ENCODE assay signal across 9 cellular contexts in the genomic region with DNA sequence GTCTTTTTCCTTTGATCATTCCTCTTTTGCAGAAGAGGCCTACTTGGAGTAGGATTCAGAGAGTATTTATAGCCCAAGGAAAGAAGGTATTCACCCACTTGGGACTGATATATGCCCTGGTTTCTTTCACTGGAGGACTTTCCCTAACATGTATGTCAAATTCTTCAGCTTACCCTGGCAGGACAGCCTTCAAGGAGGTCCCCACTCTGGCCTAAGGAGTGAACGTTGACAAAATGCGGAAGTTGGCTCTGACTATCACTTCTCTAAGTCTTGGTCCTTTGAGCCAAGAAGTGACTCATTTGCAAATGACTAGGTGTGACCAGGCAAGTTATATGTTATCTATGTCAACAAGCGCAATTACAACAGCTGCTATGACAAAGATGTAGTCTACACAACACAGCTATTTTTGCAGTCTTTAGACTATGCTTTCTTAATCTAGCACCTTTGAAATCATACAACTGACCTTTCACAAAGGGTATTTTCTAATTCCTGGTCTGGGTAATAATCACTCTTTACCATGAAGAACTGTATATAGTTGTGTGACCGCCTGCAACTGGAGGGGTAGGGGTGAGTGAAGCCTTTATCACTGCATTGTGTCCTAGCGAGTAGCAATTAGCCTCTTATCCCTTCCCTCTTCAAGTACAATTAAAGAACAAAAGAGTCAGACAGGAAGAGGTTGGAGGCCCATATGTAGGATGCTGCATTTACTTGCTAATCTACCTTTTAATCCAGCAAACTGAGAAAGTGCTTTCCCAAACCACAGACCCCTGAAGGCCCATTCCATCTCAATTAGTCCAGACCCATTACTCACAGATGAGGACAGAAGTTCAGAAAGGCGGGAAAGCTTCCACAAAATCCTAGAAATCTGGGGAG. TPM values are rescaled to one million over a fixed set of nuclear protein-coding genes. Genes with fewer than 3 reads are reported as not detected.
DNase-seq lines count a peak whose midpoint lies in the region; ATAC-seq and TF ChIP-seq lines count a peak whose summit lies in the region.
"Had no signal": no experiment of that assay in that cellular context is flagged by ENCODE, and none has a peak within 500 bp of the region (broad histone marks: within the 10 kb centered on the region; RNA-seq: fewer than 3 reads in every experiment).

No MANE protein-coding gene starts in this region.

- POLR2A ChIA-PET in OCI-LY7 (lab: Charles Lee) = interaction anchor here (1.6 kb wide), 1 partner anchor 37 kb away, joined by 6 read pairs; no protein-coding TSS in a partner anchor

- no peaks in the 10 kb centered on the region for H4K20me1 ChIP-seq in OCI-LY7 (ENCODE audit: insufficient read depth, low read length)

- no peak for TF ChIP-seq CTCF in OCI-LY7 (conservative IDR thresholded peaks at IDR 0.05; ENCODE audit: low read length)

- no peak overlapping the region for H3K4me3 ChIP-seq in OCI-LY7 (ENCODE audit: low read depth, low read length, poor library complexity, severe bottlenecking)

- intact Hi-C loops in OCI-LY7 (cut with micrococcal nuclease; ENCODE audit: unreplicated experiment) = no loop called here

- H3K27ac ChIP-seq in OCI-LY7 (ENCODE audit: low read depth, low read length, poor library complexity, severe bottlenecking) = no peak overlapping the region

- DNase-seq in CMK (ENCODE audit: low read depth) (peak; percentile 46), OCI-LY7 (ENCODE audit: low spot score) (peak; percentile 57), glomerular visceral epithelial cell (ENCODE audit: extremely low spot score) (peak; percentile 59), T-helper 1 cell (no peak), GF-D8 (lab: John Stamatoyannopoulos, UW) (no peak), cerebellar nuclear complex (lab: John Stamatoyannopoulos, UW) (no peak)
- DNase-seq: activated naive CD8-positive, alpha-beta T cell treated with anti-CD3 and anti-CD28 coated beads, Interleukin-2, amount 10 ng/mL, durations not matched to agents 7 days and 5 days had no signal

- ATAC-seq in GM19372 (IDR thresholded peaks at IDR 0.05; ENCODE audit: low read depth, unreplicated experiment) = peak; percentile 99
- peak; percentile 98 for ATAC-seq in HG03280 (IDR thresholded peaks at IDR 0.05; ENCODE audit: unreplicated experiment)

- peaks cover 9% of the 10 kb centered on the region; the same call in 1 of the 2 replicates for H3K36me3 ChIP-seq in OCI-LY7 (ENCODE audit: insufficient read depth, low read length)

- peak overlapping the region; percentile 37; the same call in 1 of the 2 replicates for H2AFZ ChIP-seq in OCI-LY7 (ENCODE audit: low read length)

- no peaks in the 10 kb centered on the region for H3K79me2 ChIP-seq in OCI-LY7 (ENCODE audit: insufficient read depth, low read depth, low read length)

- peaks cover 16% of the 10 kb centered on the region for H3K4me1 ChIP-seq in OCI-LY7 (ENCODE audit: insufficient read depth, low read length, poor library complexity, severe bottlenecking)

- H3K4me2 ChIP-seq in OCI-LY7 (ENCODE audit: low read length) = peak overlapping the region; percentile 19; the same call in 1 of the 2 replicates

- H3K9me3 ChIP-seq in OCI-LY7 (ENCODE audit: low read length) = no peaks in the 10 kb centered on the region

- H3K9me2 ChIP-seq in OCI-LY7 (ENCODE audit: insufficient read depth, low read length) = no peaks in the 10 kb centered on the region

- BruUV-seq in OCI-LY7 (replicated peaks; lab: Mats Ljungman, UMichigan) = no TSS peak

- CTCF ChIA-PET in OCI-LY7 (lab: Charles Lee; ENCODE audit: unreplicated experiment) = no interaction called here

RNA-seq across cellular contexts. Expression of gene RASGEF1B, which starts 50.1 kb away (rescaled TPM):
- 10.6 and 12.6 TPM in 2 replicates for total RNA-seq in OCI-LY7 (2014; rRNA removed; shearing (Covaris generic))
- total RNA-seq in OCI-LY7 (2022) = 5.7 and 9.8 TPM in 2 replicates

Comparison
In these comparisons a context has a peak if more than half of its experiments do, and no peak if none do; other contexts are left out.
1. DNase-seq: peak in CMK (single experiment), OCI-LY7 (single experiment) and glomerular visceral epithelial cell (single experiment); none in T-helper 1 cell (0 of 5), GF-D8 (single experiment) and cerebellar nuclear complex (0 of 2).